ENCODE assay signal across 34 cellular contexts in genomic region chr1:101075926-101076325, GRCh38.
"Had no signal": no experiment of that assay in that cellular context is flagged by ENCODE, and none has a peak within 500 bp of the region (broad histone marks: within the 10 kb centered on the region; RNA-seq: fewer than 3 reads in every experiment).

No MANE protein-coding gene starts in this region.

- H3K27me3 Mint-ChIP-seq: activated CD4-positive, alpha-beta memory T cell treated with anti-CD3 and anti-CD28 coated beads for 36 hours; activated naive CD8-positive, alpha-beta T cell treated with anti-CD3 and anti-CD28 coated beads for 36 hours; brain; naive thymus-derived CD4-positive, alpha-beta T cell; progenitor cell of endocrine pancreas; stimulated activated memory B cell treated with anti-CD40 and anti-IgM and Interleukin-4, amounts not matched to agents 10 μg/mL and 1 μg/mL and 100 μg/mL, for 72 hours had no signal

- H3K9me3 ChIP-seq: ascending aorta, gastroesophageal sphincter, ovary, sigmoid colon, stomach, thyroid gland, upper lobe of right lung had no signal

- H3K9me3 Mint-ChIP-seq: activated CD4-positive, alpha-beta memory T cell treated with anti-CD3 and anti-CD28 coated beads for 36 hours; activated naive CD4-positive, alpha-beta T cell treated with anti-CD3 and anti-CD28 coated beads for 36 hours; endodermal cell; stimulated activated memory B cell treated with anti-CD40 and anti-IgM and Interleukin-4, amounts not matched to agents 10 μg/mL and 1 μg/mL and 100 μg/mL, for 72 hours had no signal

- H3K36me3 ChIP-seq: ascending aorta, ovary, sigmoid colon, thyroid gland, upper lobe of right lung, WERI-Rb-1 had no signal

- H3K4me1 ChIP-seq: ascending aorta, gastroesophageal sphincter, sigmoid colon, stomach, thyroid gland, upper lobe of right lung had no signal

- H3K27ac ChIP-seq: ascending aorta, gastroesophageal sphincter, hepatocyte, ovary, sigmoid colon, stomach, thyroid gland, upper lobe of right lung, WERI-Rb-1 had no signal

- ATAC-seq: activated CD4-positive, CD25-positive, alpha-beta regulatory T cell treated with anti-CD3 and anti-CD28 coated beads, Interleukin-2, amount 50 U/mL, for 24 hours; gastroesophageal sphincter; left colon; naive thymus-derived CD4-positive, alpha-beta T cell; stimulated activated memory B cell treated with anti-CD40 and anti-IgM and Interleukin-4, amounts not matched to agents 10 μg/mL and 1 μg/mL and 100 μg/mL, for 72 hours; upper lobe of right lung had no signal

- DNase-seq: activated CD4-positive, alpha-beta memory T cell treated with anti-CD3 and anti-CD28 coated beads for 36 hours; activated CD4-positive, alpha-beta T cell treated with anti-CD3 and anti-CD28 coated beads for 48 hours; activated CD8-positive, alpha-beta memory T cell treated with anti-CD3 and anti-CD28 coated beads, Interleukin-2, amount 50 U/mL, for 4 hours; activated effector memory CD4-positive, alpha-beta T cell treated with anti-CD3 and anti-CD28 coated beads, Interleukin-2, amount 50 U/mL, for 16 hours; activated naive CD4-positive, alpha-beta T cell treated with anti-CD3 and anti-CD28 coated beads for 36 hours; activated naive CD8-positive, alpha-beta T cell treated with anti-CD3 and anti-CD28 coated beads for 36 hours; activated T-cell treated with anti-CD3 and anti-CD28 coated beads, Interleukin-2, amount 50 U/mL, for 1 hour; caudate nucleus; endodermal cell; islet precursor cell; left colon; midbrain; naive thymus-derived CD4-positive, alpha-beta T cell; ovary; retina; sigmoid colon; small intestine; stimulated activated CD4-positive, alpha-beta T cell treated with anti-CD3 and anti-CD28 coated beads, Interleukin-1b, Interleukin-23, amount 100 ng/mL, for 48 hours; stimulated activated CD4-positive, alpha-beta T cell treated with anti-CD3 and anti-CD28 coated beads, Interleukin-4, amount 100 ng/mL, for 4 hours; stimulated activated CD8-positive, alpha-beta memory T cell treated with anti-CD3 and anti-CD28 coated beads, Interleukin-4, amount 100 ng/mL, for 48 hours; stomach; T1000; thyroid gland; upper lobe of right lung; WERI-Rb-1 had no signal

- H3K4me3 Mint-ChIP-seq: activated CD4-positive, alpha-beta memory T cell treated with anti-CD3 and anti-CD28 coated beads for 36 hours; activated naive CD4-positive, alpha-beta T cell treated with anti-CD3 and anti-CD28 coated beads for 36 hours; activated naive CD8-positive, alpha-beta T cell treated with anti-CD3 and anti-CD28 coated beads for 36 hours; activated T-helper 1 cell treated with anti-CD3 and anti-CD28 coated beads, Interleukin-12 subunit alpha, Interleukin-12 subunit beta, Interleukin-2, Interleukin-4 antibody, amounts not matched to agents 30 ng/mL and 10 ng/mL and 1 ng/mL, durations not matched to agents 14 hours and 24 hours and 36 hours; brain; endodermal cell; naive thymus-derived CD4-positive, alpha-beta T cell; stimulated activated memory B cell treated with anti-CD40 and anti-IgM and Interleukin-4, amounts not matched to agents 10 μg/mL and 1 μg/mL and 100 μg/mL, for 72 hours; T-helper 1 cell treated with Interleukin-12 subunit alpha and Interleukin-12 subunit beta and Interleukin-4 antibody, amounts not matched to agents 30 μg/mL and 1 μg/mL, for 36 hours had no signal

- H3K27ac Mint-ChIP-seq: activated CD4-positive, alpha-beta memory T cell treated with anti-CD3 and anti-CD28 coated beads for 36 hours; activated naive CD4-positive, alpha-beta T cell treated with anti-CD3 and anti-CD28 coated beads for 36 hours; activated naive CD8-positive, alpha-beta T cell treated with anti-CD3 and anti-CD28 coated beads for 36 hours; activated T-helper 1 cell treated with anti-CD3 and anti-CD28 coated beads, Interleukin-12 subunit alpha, Interleukin-12 subunit beta, Interleukin-2, Interleukin-4 antibody, amounts not matched to agents 30 ng/mL and 10 ng/mL and 1 ng/mL, durations not matched to agents 14 hours and 24 hours and 36 hours; brain; endodermal cell; progenitor cell of endocrine pancreas; stimulated activated memory B cell treated with anti-CD40 and anti-IgM and Interleukin-4, amounts not matched to agents 10 μg/mL and 1 μg/mL and 100 μg/mL, for 72 hours; T-helper 1 cell treated with Interleukin-12 subunit alpha and Interleukin-12 subunit beta and Interleukin-4 antibody, amounts not matched to agents 30 μg/mL and 1 μg/mL, for 36 hours had no signal

- H3K4me3 ChIP-seq: ascending aorta, gastroesophageal sphincter, hepatocyte, ovary, sigmoid colon, stomach, thyroid gland, upper lobe of right lung had no signal

- H3K27me3 ChIP-seq: ascending aorta, gastroesophageal sphincter, hepatocyte, ovary, sigmoid colon, stomach, thyroid gland, upper lobe of right lung had no signal
